Comparison of ENCODE assay signal across 8 cellular contexts in genomic region chr2:42342061-42342794, GRCh38. TPM values are rescaled to one million over a fixed set of nuclear protein-coding genes. Genes with fewer than 3 reads are reported as not detected.
A peak's percentile ranks its signal among the peaks of the same experiment; 100 is the strongest.
DNase-seq lines count a peak whose midpoint lies in the region; ATAC-seq and TF ChIP-seq lines count a peak whose summit lies in the region.

No MANE protein-coding gene starts in this region.

- no peaks in the 10 kb centered on the region for H3K9me2 ChIP-seq in GM23248 (ENCODE audit: insufficient read depth)

- H3K9ac ChIP-seq in GM23248 = peak overlapping the region; percentile 35; the same call in 1 of the 2 replicates

- 0 out of 2 replicates have a peak overlapping the region, but pooled peaks have one; percentile 24 for H3K4me3 ChIP-seq in GM23248
- no peak overlapping the region for H3K4me3 ChIP-seq in sigmoid colon

- H4K20me1 ChIP-seq in GM23248 (ENCODE audit: insufficient read depth) = no peaks in the 10 kb centered on the region

- no peak for TF ChIP-seq POLR2A in sigmoid colon (IDR thresholded peaks at IDR 0.05)

- intact Hi-C loops in sigmoid colon (cut with DNase I) = no loop called here

- H3K4me2 ChIP-seq in GM23248 (ENCODE audit: unreplicated experiment) = peak overlapping the region; percentile 63

- no peaks in the 10 kb centered on the region for H3K9me3 ChIP-seq in GM23248 (ENCODE audit: low read depth)
- H3K9me3 ChIP-seq in sigmoid colon = no peaks in the 10 kb centered on the region

- 26 to 43% methylated on average over 6 to 8 of the region's 8 CpGs for WGBS in GM23248 (ENCODE audit: low coverage in 1 of 2, low lambda C conversion rate in 2 of 2, missing lambda C conversion rate in 2 of 2), 2 experiments
- 79 to 84% methylated on average over 8 of the region's 8 CpGs for WGBS in sigmoid colon, 2 donors

- no peak overlapping the region for H2AFZ ChIP-seq in GM23248

- peaks cover 12% of the 10 kb centered on the region; the same call in 1 of the 2 replicates for H3F3A ChIP-seq in GM23248 (ENCODE audit: insufficient read depth)

- H3K36me3 ChIP-seq in GM23248 (ENCODE audit: low read depth) = no peaks in the 10 kb centered on the region
- H3K36me3 ChIP-seq in sigmoid colon = peaks cover 0 to 33% (median 6%) of the 10 kb centered on the region in 4 donors

- H3K27ac ChIP-seq in GM23248 (peak overlapping the region; percentile 83), sigmoid colon (peak overlapping the region in 3 of 4 donors; percentile 12 to 20 (median 17))

- peaks cover 17% of the 10 kb centered on the region for H3K4me1 ChIP-seq in GM23248 (ENCODE audit: insufficient read depth)
- peaks cover 0 to 23% (median 21%) of the 10 kb centered on the region in 4 donors for H3K4me1 ChIP-seq in sigmoid colon

- in situ Hi-C loops in GM23248 (cut with MboI) = no loop called here

- H3K27me3 ChIP-seq in GM23248 (replicated peaks; ENCODE audit: insufficient read depth) (no peaks in the 10 kb centered on the region), sigmoid colon (no peaks in the 10 kb centered on the region)

- peaks cover 89% of the 10 kb centered on the region for H3K79me2 ChIP-seq in GM23248 (ENCODE audit: insufficient read depth)

- no peak for TF ChIP-seq EP300 in sigmoid colon (IDR thresholded peaks at IDR 0.05)

- TF ChIP-seq CTCF in sigmoid colon (IDR thresholded peaks at IDR 0.05) = no peak

- peak; percentile 95 for DNase-seq in A172 (ENCODE audit: low spot score)
- peak; percentile 97 for DNase-seq in GM23248
- peak; percentile 16 to 65 for DNase-seq in SW 1271 (lab: John Stamatoyannopoulos, UW)
- DNase-seq in fibroblast of the conjunctiva (ENCODE audit: low read depth) = peak; percentile 61
- DNase-seq in sigmoid colon = peak; percentile 81
- DNase-seq in mesenteric fat pad (ENCODE audit: low spot score) = no peak
- DNase-seq in cerebellar cortex (ENCODE audit: low spot score) = no peak

- ATAC-seq in GM19324 (IDR thresholded peaks at IDR 0.05; ENCODE audit: low FRiP score, unreplicated experiment) = no peak

RNA-seq across cellular contexts. Expression of gene COX7A2L, which starts 18.8 kb away (rescaled TPM):
- total RNA-seq in A172 (2014; rRNA removed; shearing (Covaris generic)) = 315 and 320 TPM in 2 replicates
- 202 and 220 TPM in 2 replicates for total RNA-seq in GM23248 (2014; rRNA removed; shearing (Covaris generic))
- polyA plus RNA-seq in GM23248 (2016; fragmentation: Nextera tagmentation; extraction: Ambion mirVana) (166 and 177 TPM in 2 replicates), sigmoid colon (100 to 1,000 TPM; 149 to 270 (median 219) TPM)
- total RNA-seq in sigmoid colon (100 to 1,000 TPM; 149 to 209 (median 172) TPM), mesenteric fat pad (78.5 TPM)

Comparison
In these comparisons a context has a peak if more than half of its experiments do, and no peak if none do; other contexts are left out.
1. DNase-seq: peak in A172 (single experiment), GM23248 (single experiment), SW 1271 (2 of 2), fibroblast of the conjunctiva (single experiment) and sigmoid colon (single experiment); none in mesenteric fat pad (single experiment) and cerebellar cortex (single experiment).